ENCODE assay signal across 17 cellular contexts in the genomic region with DNA sequence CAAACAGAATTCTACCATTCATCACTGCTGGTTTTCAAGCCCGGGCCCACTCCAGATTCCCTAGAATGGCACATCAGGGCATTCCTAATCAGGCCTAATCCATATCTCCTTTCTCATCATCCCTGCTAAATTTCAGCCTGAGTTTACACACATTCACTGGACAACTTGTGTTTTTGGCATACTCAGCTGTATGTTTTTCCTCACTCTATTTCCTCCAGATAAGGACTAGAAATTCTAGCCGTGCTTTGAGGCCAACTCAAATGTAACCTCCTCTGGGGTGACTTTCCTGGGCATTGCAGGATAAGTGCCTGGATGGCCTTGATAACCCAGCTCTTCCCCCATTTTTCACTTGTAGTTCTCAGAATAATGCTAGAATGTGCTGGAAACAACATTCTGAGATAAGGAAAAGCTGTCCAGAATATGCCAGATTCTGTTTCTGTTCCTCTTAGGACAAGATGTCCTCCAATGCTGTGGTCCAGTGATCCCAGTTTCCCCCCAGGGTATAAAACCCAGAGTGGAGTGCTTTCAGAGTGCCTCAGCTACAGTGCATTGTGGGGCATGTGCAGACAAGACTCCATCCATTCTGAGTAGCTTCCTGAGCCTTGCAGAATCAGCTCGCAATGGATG.
A peak's percentile ranks its signal among the peaks of the same experiment; 100 is the strongest.
DNase-seq lines count a peak whose midpoint lies in the region; ATAC-seq and TF ChIP-seq lines count a peak whose summit lies in the region.
"Had no signal": no experiment of that assay in that cellular context is flagged by ENCODE, and none has a peak within 500 bp of the region (broad histone marks: within the 10 kb centered on the region; RNA-seq: fewer than 3 reads in every experiment).

No MANE protein-coding gene starts in this region.

- intact Hi-C loops in body of pancreas (cut with DNase I): no loop called here

- peaks cover 3% of the 10 kb centered on the region for H3K27me3 Mint-ChIP-seq in activated naive CD8-positive, alpha-beta T cell treated with anti-CD3 and anti-CD28 coated beads, Interleukin-2, amount 50 U/mL, for 24 hours
- H3K27me3 Mint-ChIP-seq: activated CD4-positive, alpha-beta T cell treated with anti-CD3 and anti-CD28 coated beads, Interleukin-2, amount 10 ng/mL, durations not matched to agents 7 days and 5 days had no signal

- no peaks in the 10 kb centered on the region for H3K9me2 ChIP-seq in Karpas-422 (replicated peaks; ENCODE audit: insufficient read depth, low read length)

- no peaks in the 10 kb centered on the region for H3K79me2 ChIP-seq in trophoblast cell (ENCODE audit: control insufficient read depth, insufficient read depth, low read length, poor library complexity)
- H3K79me2 ChIP-seq in Karpas-422 (ENCODE audit: low read length): no peaks in the 10 kb centered on the region

- peaks cover 9% of the 10 kb centered on the region for H3K4me1 Mint-ChIP-seq in activated naive CD8-positive, alpha-beta T cell treated with anti-CD3 and anti-CD28 coated beads, Interleukin-2, amount 50 U/mL, for 24 hours
- H3K4me1 Mint-ChIP-seq: immature natural killer cell had no signal

- no peak overlapping the region for H3K23ac ChIP-seq in trophoblast cell (ENCODE audit: low read length)

- H3K27ac Mint-ChIP-seq in activated naive CD8-positive, alpha-beta T cell treated with anti-CD3 and anti-CD28 coated beads, Interleukin-2, amount 50 U/mL, for 24 hours: no peak overlapping the region
- H3K27ac Mint-ChIP-seq: activated CD4-positive, alpha-beta T cell treated with anti-CD3 and anti-CD28 coated beads, Interleukin-2, amount 10 ng/mL, durations not matched to agents 7 days and 5 days; immature natural killer cell; nephron had no signal

- no peak overlapping the region for H4K8ac ChIP-seq in trophoblast cell (ENCODE audit: low read depth, low read length)

- CTCF ChIA-PET in RWPE1 (lab: Yijun Ruan, JAX): interaction anchor here (0.6 kb wide), 2 partner anchors 12 to 218 kb away, joined by 4 to 5 read pairs; no protein-coding TSS in a partner anchor

- WGBS in body of pancreas, 2 donors: 24 to 53% methylated on average over 2 to 3 of the region's 3 CpGs
- 58 to 68% methylated on average over 3 of the region's 3 CpGs for WGBS in gastroesophageal sphincter (ENCODE audit: low coverage in 1 of 2), 2 donors
- no CpG with 5 or more reads among the region's 3 CpGs for WGBS in trophoblast cell (ENCODE audit: extremely low coverage, insufficient coverage, insufficient read length)

- H2AFZ ChIP-seq in trophoblast cell (ENCODE audit: insufficient read depth, low read length, poor library complexity) (no peak overlapping the region), Karpas-422 (ENCODE audit: low read length) (no peak overlapping the region)

- H3K4me3 ChIP-seq in body of pancreas (no peak overlapping the region), gastroesophageal sphincter (no peak overlapping the region), trophoblast cell (ENCODE audit: low read depth, low read length) (no peak overlapping the region), Karpas-422 (ENCODE audit: low read length) (no peak overlapping the region)
- H3K4me3 ChIP-seq: coronary artery, prostate gland, SK-N-MC had no signal

- H3K4ac ChIP-seq in trophoblast cell (ENCODE audit: low read depth, low read length): no peak overlapping the region

- no peak overlapping the region for H2BK12ac ChIP-seq in trophoblast cell (ENCODE audit: low read length)

- H3K18ac ChIP-seq in trophoblast cell (ENCODE audit: low read length): no peak overlapping the region

- H4K20me1 ChIP-seq in Karpas-422 (ENCODE audit: insufficient read depth, low read depth, low read length): no peaks in the 10 kb centered on the region

- DNase-seq in RWPE1 (ENCODE audit: low spot score) (no peak), body of pancreas (no peak), trophoblast cell (peak in 1 of 2 donors; percentile 6), Karpas-422 (no peak), NCI-H2227 (lab: John Stamatoyannopoulos, UW; ENCODE audit: unreplicated experiment) (no peak)
- no peak for DNase-seq in activated naive CD8-positive, alpha-beta T cell treated with anti-CD3 and anti-CD28 coated beads, Interleukin-2, amount 50 U/mL, for 24 hours
- DNase-seq: activated CD4-positive, alpha-beta T cell treated with anti-CD3 and anti-CD28 coated beads, Interleukin-2, amount 10 ng/mL, durations not matched to agents 7 days and 5 days; activated naive CD4-positive, alpha-beta T cell treated with Interleukin-2 at 50 U/mL for 16 hours; immature natural killer cell; NCI-H1092 treated with DMSO at 0.1 percent for 48 hours; NCI-H69 had no signal

- no peak overlapping the region for H2BK5ac ChIP-seq in trophoblast cell (ENCODE audit: low read depth, low read length, poor library complexity)

- H3K36me3 Mint-ChIP-seq in activated naive CD8-positive, alpha-beta T cell treated with anti-CD3 and anti-CD28 coated beads, Interleukin-2, amount 50 U/mL, for 24 hours (ENCODE audit: low read depth): no peaks in the 10 kb centered on the region
- H3K36me3 Mint-ChIP-seq: immature natural killer cell had no signal

- TF ChIP-seq EP300 in gastroesophageal sphincter (IDR thresholded peaks at IDR 0.05): no peak

- TF ChIP-seq CTCF in RWPE1 (conservative IDR thresholded peaks at IDR 0.05; ENCODE audit: low read depth): no peak
- no peak for TF ChIP-seq CTCF in body of pancreas (IDR thresholded peaks at IDR 0.05)
- TF ChIP-seq CTCF in gastroesophageal sphincter (IDR thresholded peaks at IDR 0.05): no peak

- TF ChIP-seq POLR2A in body of pancreas (IDR thresholded peaks at IDR 0.05) (no peak), gastroesophageal sphincter (IDR thresholded peaks at IDR 0.05) (no peak)

- H3K9ac ChIP-seq in trophoblast cell (ENCODE audit: low read length) (peak overlapping the region; percentile 74), Karpas-422 (ENCODE audit: low read length) (no peak overlapping the region)

- no peak overlapping the region for H3K14ac ChIP-seq in trophoblast cell (ENCODE audit: low read length)

- H3K4me1 ChIP-seq in body of pancreas (peaks cover 23% of the 10 kb centered on the region), gastroesophageal sphincter (no peaks in the 10 kb centered on the region), trophoblast cell (ENCODE audit: control insufficient read depth in 1 of 2, insufficient read depth in 2 of 2, low read length in 2 of 2) (no peaks in the 10 kb centered on the region), Karpas-422 (ENCODE audit: low read length) (no peaks in the 10 kb centered on the region)
- H3K4me1 ChIP-seq: prostate gland had no signal

- no peak overlapping the region for H4K91ac ChIP-seq in trophoblast cell (ENCODE audit: low read depth, low read length)

- H3K27me3 ChIP-seq in body of pancreas: no peaks in the 10 kb centered on the region
- no peaks in the 10 kb centered on the region for H3K27me3 ChIP-seq in gastroesophageal sphincter
- no peaks in the 10 kb centered on the region for H3K27me3 ChIP-seq in trophoblast cell (ENCODE audit: insufficient read depth, low read length)
- no peaks in the 10 kb centered on the region for H3K27me3 ChIP-seq in Karpas-422 (ENCODE audit: low read length)

- H2AK5ac ChIP-seq in trophoblast cell (ENCODE audit: low read length): no peak overlapping the region

- ATAC-seq in body of pancreas (peak; percentile 54), gastroesophageal sphincter (peak; percentile 22), GM19455 (IDR thresholded peaks at IDR 0.05; ENCODE audit: unreplicated experiment) (no peak)
- ATAC-seq in activated naive CD8-positive, alpha-beta T cell treated with anti-CD3 and anti-CD28 coated beads, Interleukin-2, amount 50 U/mL, for 24 hours: no peak

- H3K9me3 ChIP-seq in body of pancreas: no peaks in the 10 kb centered on the region
- H3K9me3 ChIP-seq in gastroesophageal sphincter: peaks cover 0 to 18% (median 0%) of the 10 kb centered on the region in 3 donors
- no peaks in the 10 kb centered on the region for H3K9me3 ChIP-seq in trophoblast cell (ENCODE audit: insufficient read depth, low read depth, low read length)
- no peaks in the 10 kb centered on the region for H3K9me3 ChIP-seq in Karpas-422 (ENCODE audit: low read length)
- H3K9me3 ChIP-seq: prostate gland had no signal

- no peak overlapping the region for H2BK120ac ChIP-seq in trophoblast cell (ENCODE audit: insufficient read depth, low read length, poor library complexity)

- POLR2A ChIA-PET in RWPE1 (lab: Yijun Ruan, JAX; ENCODE audit: low non-redundant PET): no interaction called here

- no peak overlapping the region for H4K12ac ChIP-seq in trophoblast cell (ENCODE audit: low read depth, low read length)

- no peak overlapping the region for H3K4me3 Mint-ChIP-seq in activated naive CD8-positive, alpha-beta T cell treated with anti-CD3 and anti-CD28 coated beads, Interleukin-2, amount 50 U/mL, for 24 hours
- H3K4me3 Mint-ChIP-seq: activated CD4-positive, alpha-beta T cell treated with anti-CD3 and anti-CD28 coated beads, Interleukin-2, amount 10 ng/mL, durations not matched to agents 7 days and 5 days; immature natural killer cell; nephron had no signal

- H3K27ac ChIP-seq in RWPE1 (peak overlapping the region; percentile 63), body of pancreas (peak overlapping the region; percentile 11 to 68 (median 34)), gastroesophageal sphincter (no peak overlapping the region), trophoblast cell (ENCODE audit: low read depth, low read length) (no peak overlapping the region), Karpas-422 (ENCODE audit: low read length) (no peak overlapping the region)
- H3K27ac ChIP-seq: coronary artery, prostate gland, SK-N-MC had no signal

- H3K36me3 ChIP-seq in body of pancreas (replicated peaks in 1 of 2; ENCODE audit: insufficient read depth in 1 of 2, low read depth in 2 of 2) (no peaks in the 10 kb centered on the region), gastroesophageal sphincter (no peaks in the 10 kb centered on the region), trophoblast cell (ENCODE audit: control insufficient read depth in 1 of 2, insufficient read depth in 2 of 2, low read length in 2 of 2) (no peaks in the 10 kb centered on the region), Karpas-422 (ENCODE audit: insufficient read depth, low read length) (no peaks in the 10 kb centered on the region)
- H3K36me3 ChIP-seq: prostate gland had no signal

- H3K9me3 Mint-ChIP-seq in activated naive CD8-positive, alpha-beta T cell treated with anti-CD3 and anti-CD28 coated beads, Interleukin-2, amount 50 U/mL, for 24 hours: peaks cover 6% of the 10 kb centered on the region
- H3K9me3 Mint-ChIP-seq: immature natural killer cell had no signal

- H3K4me2 ChIP-seq in trophoblast cell (ENCODE audit: low read length) (no peak overlapping the region), Karpas-422 (ENCODE audit: low read depth, low read length, poor library complexity, severe bottlenecking) (no peak overlapping the region)

- H3K79me1 ChIP-seq in trophoblast cell (ENCODE audit: low read length): no peaks in the 10 kb centered on the region

Comparison
In these comparisons a context has a peak if more than half of its experiments do, and no peak if none do; other contexts are left out.
1. H3K27ac ChIP-seq: peak in RWPE1 (single experiment) and body of pancreas (4 of 4); none in gastroesophageal sphincter (0 of 4), trophoblast cell (single experiment) and Karpas-422 (single experiment).
2. ATAC-seq: peak in body of pancreas (single experiment) and gastroesophageal sphincter (single experiment); none in GM19455 (single experiment) and activated naive CD8-positive, alpha-beta T cell treated with anti-CD3 and anti-CD28 coated beads, Interleukin-2, amount 50 U/mL, for 24 hours (single experiment).